In the genomic region with DNA sequence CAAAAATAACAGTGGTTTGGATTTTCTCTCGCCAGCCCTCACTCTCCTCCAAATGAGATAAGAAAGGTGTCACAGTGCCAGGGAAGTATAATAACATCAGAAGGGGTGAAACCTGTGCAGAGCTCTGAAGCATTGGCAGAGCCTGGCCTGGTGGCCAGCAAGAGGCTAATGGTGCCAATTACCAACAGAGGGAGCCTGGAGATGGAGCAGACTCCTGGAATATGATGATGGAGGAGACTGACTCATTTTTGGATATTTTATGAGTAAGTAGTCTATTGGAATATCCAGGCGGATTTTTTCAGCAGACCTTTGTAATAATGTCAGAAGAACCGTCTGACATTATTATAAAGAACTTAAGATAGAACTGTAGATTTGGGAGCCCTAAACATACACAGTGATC, we compare ENCODE assay signal across 8 cellular contexts.
DNase-seq lines count a peak whose midpoint lies in the region; ATAC-seq, FAIRE-seq and TF ChIP-seq lines count a peak whose summit lies in the region.

No MANE protein-coding gene starts in this region.

- no peaks in the 10 kb centered on the region for H3K79me2 ChIP-seq in keratinocyte (ENCODE audit: control insufficient read depth, insufficient read depth, low read length)
- no peaks in the 10 kb centered on the region for H3K79me2 ChIP-seq in MM.1S (ENCODE audit: low read length)

- POLR2A ChIA-PET in HEK293T (lab: Yijun Ruan, JAX): no interaction called here

- H3K4me3 ChIP-seq in keratinocyte (ENCODE audit: control insufficient read depth in 2 of 3, extremely low read depth in 1 of 3, insufficient read depth in 2 of 3, low read depth in 1 of 3, low read length in 3 of 3): no peak overlapping the region
- H3K4me3 ChIP-seq in MM.1S (ENCODE audit: low read length): no peak overlapping the region

- H3K27me3 ChIP-seq in keratinocyte (ENCODE audit: control insufficient read depth, extremely low read depth, insufficient read depth, low read length) (no peaks in the 10 kb centered on the region), MM.1S (replicated peaks; ENCODE audit: insufficient read depth, low read length) (no peaks in the 10 kb centered on the region)

- no peak overlapping the region for H3K27ac ChIP-seq in keratinocyte (ENCODE audit: control insufficient read depth, insufficient read depth, low read length)
- no peak overlapping the region for H3K27ac ChIP-seq in MM.1S (ENCODE audit: low read length)

- H3K9me2 ChIP-seq in MM.1S (replicated peaks; ENCODE audit: insufficient read depth, low read length): no peaks in the 10 kb centered on the region

- in situ Hi-C loops in ACHN (cut with HindIII; ENCODE audit: low pct_ligation_motif_present, low pct_unique_long_range_greater_than_20kb, low sequenced_read_pairs): no loop called here

- DNase-seq in ACHN: peak; percentile 73
- peak; percentile 29 for DNase-seq in HTR-8/SVneo (ENCODE audit: insufficient read length, low spot score)
- peak; percentile 74 for DNase-seq in amniotic epithelial cell (ENCODE audit: low read depth)
- no peak for DNase-seq in keratinocyte (ENCODE audit: low read depth, low spot score)
- no peak for DNase-seq in MM.1S
- no peak for DNase-seq in HEK293T (ENCODE audit: extremely low spot score)

- CTCF ChIA-PET in HEK293T (lab: Yijun Ruan, JAX): no interaction called here

- no peaks in the 10 kb centered on the region for H3K9me1 ChIP-seq in keratinocyte (ENCODE audit: control insufficient read depth, extremely low read depth, insufficient read depth, low read length)

- H2AFZ ChIP-seq in keratinocyte (ENCODE audit: control insufficient read depth, low read length): no peak overlapping the region
- no peak overlapping the region for H2AFZ ChIP-seq in MM.1S (ENCODE audit: low read length)

- FAIRE-seq in HTR-8/SVneo (lab: Jason Lieb, UNC): no peak
- peak; percentile 94 for FAIRE-seq in keratinocyte (lab: Jason Lieb, UNC)

- no peak overlapping the region for H3K9ac ChIP-seq in keratinocyte (ENCODE audit: control insufficient read depth, extremely low read depth, insufficient read depth, low read length)
- no peak overlapping the region for H3K9ac ChIP-seq in MM.1S (ENCODE audit: low read length)

- ATAC-seq in HG03432 (IDR thresholded peaks at IDR 0.05; ENCODE audit: unreplicated experiment) (no peak), HG03280 (IDR thresholded peaks at IDR 0.05; ENCODE audit: unreplicated experiment) (no peak)

- no peaks in the 10 kb centered on the region for H4K20me1 ChIP-seq in keratinocyte (ENCODE audit: control insufficient read depth, extremely low read depth, insufficient read depth, low read length)
- H4K20me1 ChIP-seq in MM.1S (ENCODE audit: insufficient read depth, low read length): no peaks in the 10 kb centered on the region

- H3K9me3 ChIP-seq in keratinocyte (ENCODE audit: control insufficient read depth, low read depth, low read length): no peaks in the 10 kb centered on the region
- H3K9me3 ChIP-seq in MM.1S (replicated peaks; ENCODE audit: insufficient read depth, low read length): no peaks in the 10 kb centered on the region

- H3K4me2 ChIP-seq in keratinocyte (ENCODE audit: control insufficient read depth, extremely low read depth, insufficient read depth, low read depth, low read length) (no peak overlapping the region), MM.1S (ENCODE audit: low read depth, low read length) (no peak overlapping the region)

- H3K36me3 ChIP-seq in keratinocyte (ENCODE audit: control insufficient read depth in 2 of 2, extremely low read depth in 1 of 2, insufficient read depth in 2 of 2, low read length in 2 of 2) (no peaks in the 10 kb centered on the region), MM.1S (replicated peaks; ENCODE audit: insufficient read depth, low read length) (no peaks in the 10 kb centered on the region)

- H3K4me1 ChIP-seq in keratinocyte (ENCODE audit: control insufficient read depth, extremely low read depth, insufficient read depth, low read length) (peaks cover 17% of the 10 kb centered on the region), MM.1S (ENCODE audit: low read length) (no peaks in the 10 kb centered on the region)

- H3F3A ChIP-seq in MM.1S (ENCODE audit: insufficient read depth, low read length): no peaks in the 10 kb centered on the region

- dilution Hi-C loops in keratinocyte (cut with MboI; ENCODE audit: extremely low pct_ligation_motif_present, low sequenced_read_pairs): no loop called here

- peak; percentile 44 to 75 (median 62) for TF ChIP-seq CTCF in keratinocyte (optimal IDR thresholded peaks at IDR 0.05 in 1 of 3, IDR thresholded peaks at IDR 0.05 in 1 of 3, conservative IDR thresholded peaks at IDR 0.05 in 1 of 3; ENCODE audit: extremely low read depth in 1 of 3, insufficient read depth in 2 of 3, low read length in 3 of 3)
- no peak for TF ChIP-seq CTCF in MM.1S (IDR thresholded peaks at IDR 0.05; ENCODE audit: low read length)

TF ChIP-seq in HEK293T, 16 proteins besides CTCF, POLR2A, EP300 and RAD21:
- no peak for TF ChIP-seq FOXM1 (IDR thresholded peaks at IDR 0.05; ENCODE audit: borderline replicate concordance)
- TF ChIP-seq BHLHE40 (IDR thresholded peaks at IDR 0.05; ENCODE audit: borderline replicate concordance): no peak

Comparison
In these comparisons a context has a peak if more than half of its experiments do, and no peak if none do; other contexts are left out.
1. DNase-seq: peak in ACHN (single experiment), HTR-8/SVneo (single experiment) and amniotic epithelial cell (single experiment); none in keratinocyte (single experiment), MM.1S (single experiment) and HEK293T (single experiment).